Comparison of ENCODE assay signal across 8 cellular contexts in the genomic region with DNA sequence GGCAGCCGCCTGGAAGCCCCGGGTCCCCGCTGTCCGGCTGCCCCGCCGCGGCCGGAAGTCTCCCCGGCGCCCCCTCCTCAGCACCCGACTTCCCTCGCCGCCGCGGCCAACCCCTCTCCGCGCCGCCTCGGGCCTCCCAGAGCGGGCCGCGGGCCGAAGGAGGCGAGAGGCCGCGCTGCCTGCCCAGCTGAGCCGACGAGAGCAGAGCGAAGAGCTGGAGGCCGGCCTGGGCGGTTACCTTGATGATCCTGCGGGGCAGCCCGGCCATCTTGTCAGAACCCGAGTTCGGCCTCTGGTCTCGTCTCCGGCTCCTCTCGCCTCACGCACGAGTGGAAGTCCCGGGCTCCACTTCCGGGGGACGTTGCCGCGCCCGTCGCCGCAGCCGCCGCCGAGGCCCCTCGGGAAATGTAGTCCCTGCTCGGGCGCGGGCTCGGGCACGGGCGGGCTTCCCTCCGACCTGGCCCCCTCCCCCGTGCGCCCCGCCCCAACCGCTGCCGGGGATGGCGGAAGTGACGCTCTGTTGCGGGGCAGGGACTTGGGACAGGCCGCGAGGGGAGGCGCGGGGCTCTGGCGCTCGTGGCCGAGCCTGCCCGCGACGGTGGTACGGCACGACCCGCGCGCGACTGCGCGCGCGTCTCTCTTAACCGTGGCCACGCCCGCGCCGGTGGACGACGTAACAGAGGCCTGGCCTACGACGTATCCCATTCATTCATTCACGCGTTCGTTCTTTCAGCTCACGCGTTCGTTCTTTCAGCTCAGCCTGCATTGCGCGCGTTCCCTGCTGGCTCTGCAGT. TPM values are rescaled to one million over a fixed set of nuclear protein-coding genes. Genes with fewer than 3 reads are reported as not detected.
DNase-seq lines count a peak whose midpoint lies in the region; ATAC-seq and TF ChIP-seq lines count a peak whose summit lies in the region.

A gene with protein sequence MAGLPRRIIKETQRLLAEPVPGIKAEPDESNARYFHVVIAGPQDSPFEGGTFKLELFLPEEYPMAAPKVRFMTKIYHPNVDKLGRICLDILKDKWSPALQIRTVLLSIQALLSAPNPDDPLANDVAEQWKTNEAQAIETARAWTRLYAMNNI (minus strand): TSS at position 331 of the 794 bp plus-strand sequence. CDS start 63 bp downstream, at position 268.

- no peaks in the 10 kb centered on the region for H3K9me3 ChIP-seq in spleen

- H3K27ac ChIP-seq in spleen, result peak within 1 kb of the TSS; percentile 73 to 96 (median 95)

- WGBS in spleen, 5 donors, result 0% methylated on average over 19 to 105 of the region's 105 CpGs

- peak; percentile 80 for ATAC-seq in GM19035 (IDR thresholded peaks at IDR 0.05; ENCODE audit: unreplicated experiment)
- peak; percentile 73 for ATAC-seq in HG03342 (IDR thresholded peaks at IDR 0.05; ENCODE audit: unreplicated experiment)

- H3K4me1 ChIP-seq in spleen, result peaks cover 37 to 55% (median 51%) of the 10 kb centered on the region in 6 donors

- no peaks in the 10 kb centered on the region for H3K27me3 ChIP-seq in spleen (replicated peaks in 1 of 7)

- intact Hi-C loops in spleen (cut with DNase I; ENCODE audit: low total_unique reads), result no loop called here

- DNase-seq in AG10803 (ENCODE audit: low read depth), result peak; percentile 94
- DNase-seq in NCI-H446 (lab: John Stamatoyannopoulos, UW), result peak; percentile 95 to 96
- peak; percentile 96 for DNase-seq in activated CD4-positive, CD25-positive, alpha-beta regulatory T cell treated with anti-CD3 and anti-CD28 coated beads, Interleukin-2, amount 50 U/mL, for 16 hours (ENCODE audit: low read depth, low spot score)
- DNase-seq in central memory CD4-positive, alpha-beta T cell, result peak; percentile 96
- peak; percentile 93 for DNase-seq in inferior parietal cortex (ENCODE audit: extremely low spot score)
- DNase-seq in spleen, result peak; percentile 100

- TF ChIP-seq CTCF in AG10803 (conservative IDR thresholded peaks at IDR 0.05; ENCODE audit: low read length) (no peak), spleen (IDR thresholded peaks at IDR 0.05 in 8 of 11, conservative IDR thresholded peaks at IDR 0.05 in 3 of 11) (peak in 2 of 11 experiments; percentile 20 to 21)

- H3K36me3 ChIP-seq in spleen, result no peaks in the 10 kb centered on the region

- peak in 2 of 3 donors; percentile 27 to 38 for TF ChIP-seq POLR2A in spleen (IDR thresholded peaks at IDR 0.05)

- H3K4me3 ChIP-seq in AG10803 (ENCODE audit: low read length) (peak within 1 kb of the TSS; percentile 83), spleen (peak within 1 kb of the TSS; percentile 91 to 100 (median 99))

RNA-seq across cellular contexts. Expression of the gene that starts here (rescaled TPM):
- 10 to 100 TPM; 33.5 to 84.4 (median 60.1) TPM for total RNA-seq in spleen
- polyA plus RNA-seq in spleen, result 10 to 100 TPM; 57.1 to 81.8 (median 80.9) TPM

Comparison
In these comparisons a context has a peak if more than half of its experiments do, and no peak if none do; other contexts are left out.
1. Peak in every context shown above with its lines: DNase-seq, ATAC-seq, H3K4me3 ChIP-seq and H3K27ac ChIP-seq.